ENCODE assay signal across 8 cellular contexts in genomic region chr6:56852249-56852606, GRCh38.
DNase-seq lines count a peak whose midpoint lies in the region; ATAC-seq and TF ChIP-seq lines count a peak whose summit lies in the region.

No MANE protein-coding gene starts in this region.

- peaks cover 40% of the 10 kb centered on the region for H3K4me1 ChIP-seq in osteoblast (ENCODE audit: insufficient read depth, low read length)
- H3K4me1 ChIP-seq in effector memory CD4-positive, alpha-beta T cell (ENCODE audit: control insufficient read depth, insufficient read depth, low read length, poor library complexity, severe bottlenecking) = peaks cover 10% of the 10 kb centered on the region

- intact Hi-C loops in activated T-helper 2 cell treated with anti-CD3 and anti-CD28 coated beads, Interferon-gamma antibody, Interleukin-2, Interleukin-4, amounts not matched to agents 10 μg/mL and 5 μg/mL and 100 μg/mL, durations not matched to agents 14 hours and 24 hours and 36 hours (cut with micrococcal nuclease) = loop anchor here (5.0 kb wide), 1 partner anchor 215 kb away; no protein-coding TSS in a partner anchor

- TF ChIP-seq CTCF in osteoblast (IDR thresholded peaks at IDR 0.05; ENCODE audit: extremely low read depth, low read depth, low read length) (no peak), RWPE1 (conservative IDR thresholded peaks at IDR 0.05; ENCODE audit: low read depth) (no peak)

- peak overlapping the region; percentile 52 for H2AFZ ChIP-seq in osteoblast (ENCODE audit: low read length)

- POLR2A ChIA-PET in RWPE1 (lab: Yijun Ruan, JAX; ENCODE audit: low non-redundant PET) = no interaction called here

- no peak for DNase-seq in activated T-helper 2 cell treated with anti-CD3 and anti-CD28 coated beads, Interferon-gamma antibody, Interleukin-2, Interleukin-4, amounts not matched to agents 10 μg/mL and 5 μg/mL and 100 μg/mL, durations not matched to agents 14 hours and 24 hours and 36 hours (ENCODE audit: low spot score)
- DNase-seq in osteoblast (ENCODE audit: insufficient read length, low spot score, missing footprints) (no peak), RWPE1 (ENCODE audit: low spot score) (no peak), activated gamma-delta T cell treated with Interleukin-2 at 50 U/mL for 16 hours (no peak), RPMI8226 (no peak)
- no peak for DNase-seq in effector memory CD4-positive, alpha-beta T cell

- H3K27ac Mint-ChIP-seq in activated T-helper 2 cell treated with anti-CD3 and anti-CD28 coated beads, Interferon-gamma antibody, Interleukin-2, Interleukin-4, amounts not matched to agents 10 μg/mL and 5 μg/mL and 100 μg/mL, durations not matched to agents 14 hours and 24 hours and 36 hours = peak overlapping the region; percentile 73

- no peaks in the 10 kb centered on the region for H3K36me3 Mint-ChIP-seq in activated T-helper 2 cell treated with anti-CD3 and anti-CD28 coated beads, Interferon-gamma antibody, Interleukin-2, Interleukin-4, amounts not matched to agents 10 μg/mL and 5 μg/mL and 100 μg/mL, durations not matched to agents 14 hours and 24 hours and 36 hours (ENCODE audit: low read depth)

- H3K4me3 ChIP-seq in osteoblast (ENCODE audit: insufficient read depth, low read length) = peak overlapping the region; percentile 80
- H3K4me3 ChIP-seq in effector memory CD4-positive, alpha-beta T cell (ENCODE audit: insufficient read depth, low read depth, low read length, poor library complexity, severe bottlenecking) = no peak overlapping the region

- peaks cover 26% of the 10 kb centered on the region for H3K4me1 Mint-ChIP-seq in activated T-helper 2 cell treated with anti-CD3 and anti-CD28 coated beads, Interferon-gamma antibody, Interleukin-2, Interleukin-4, amounts not matched to agents 10 μg/mL and 5 μg/mL and 100 μg/mL, durations not matched to agents 14 hours and 24 hours and 36 hours (ENCODE audit: low read depth)

- H3K9me3 ChIP-seq in osteoblast (ENCODE audit: low read depth, low read length) = no peaks in the 10 kb centered on the region
- no peaks in the 10 kb centered on the region for H3K9me3 ChIP-seq in effector memory CD4-positive, alpha-beta T cell (ENCODE audit: control insufficient read depth, low read length)

- no peaks in the 10 kb centered on the region for H3K9me3 Mint-ChIP-seq in activated T-helper 2 cell treated with anti-CD3 and anti-CD28 coated beads, Interferon-gamma antibody, Interleukin-2, Interleukin-4, amounts not matched to agents 10 μg/mL and 5 μg/mL and 100 μg/mL, durations not matched to agents 14 hours and 24 hours and 36 hours

- H3K27me3 Mint-ChIP-seq in activated T-helper 2 cell treated with anti-CD3 and anti-CD28 coated beads, Interferon-gamma antibody, Interleukin-2, Interleukin-4, amounts not matched to agents 10 μg/mL and 5 μg/mL and 100 μg/mL, durations not matched to agents 14 hours and 24 hours and 36 hours (ENCODE audit: low read depth) = peaks cover 28% of the 10 kb centered on the region

- no peaks in the 10 kb centered on the region for H3K36me3 ChIP-seq in osteoblast (ENCODE audit: insufficient read depth, low read length)
- H3K36me3 ChIP-seq in effector memory CD4-positive, alpha-beta T cell (ENCODE audit: control insufficient read depth, insufficient read depth, low read length) = no peaks in the 10 kb centered on the region

- peak overlapping the region; percentile 90 for H3K27ac ChIP-seq in osteoblast (ENCODE audit: low read depth, low read length)
- H3K27ac ChIP-seq in RWPE1 = no peak overlapping the region
- no peak overlapping the region for H3K27ac ChIP-seq in effector memory CD4-positive, alpha-beta T cell (ENCODE audit: insufficient read depth, low read length, poor library complexity, severe bottlenecking)

- peak; percentile 6 for ATAC-seq in GM18858 (IDR thresholded peaks at IDR 0.05; ENCODE audit: unreplicated experiment)
- ATAC-seq in HG02678 (IDR thresholded peaks at IDR 0.05; ENCODE audit: unreplicated experiment) = peak; percentile 26

- CTCF ChIA-PET in RWPE1 (lab: Yijun Ruan, JAX) = interaction anchor here (0.6 to 1.5 kb wide), 2 partner anchors 60 to 142 kb away, joined by 6 to 10 read pairs; no protein-coding TSS in a partner anchor

- no peaks in the 10 kb centered on the region for H3K27me3 ChIP-seq in osteoblast (ENCODE audit: insufficient read depth, low read length)
- H3K27me3 ChIP-seq in effector memory CD4-positive, alpha-beta T cell (replicated peaks; ENCODE audit: control insufficient read depth, insufficient read depth, low read length, poor library complexity, severe bottlenecking) = peaks cover 4% of the 10 kb centered on the region

- no peaks in the 10 kb centered on the region for H4K20me1 ChIP-seq in osteoblast (ENCODE audit: insufficient read depth, low read length)

- H3K4me3 Mint-ChIP-seq in activated T-helper 2 cell treated with anti-CD3 and anti-CD28 coated beads, Interferon-gamma antibody, Interleukin-2, Interleukin-4, amounts not matched to agents 10 μg/mL and 5 μg/mL and 100 μg/mL, durations not matched to agents 14 hours and 24 hours and 36 hours (ENCODE audit: low read depth) = peak overlapping the region; percentile 84

- H3K79me2 ChIP-seq in osteoblast (ENCODE audit: insufficient read depth, low read length) = peaks cover 64% of the 10 kb centered on the region

- peak overlapping the region; percentile 91 for H3K4me2 ChIP-seq in osteoblast (ENCODE audit: insufficient read depth, low read length)
